8 cellular contexts compared by ENCODE assay signal in the genomic region with DNA sequence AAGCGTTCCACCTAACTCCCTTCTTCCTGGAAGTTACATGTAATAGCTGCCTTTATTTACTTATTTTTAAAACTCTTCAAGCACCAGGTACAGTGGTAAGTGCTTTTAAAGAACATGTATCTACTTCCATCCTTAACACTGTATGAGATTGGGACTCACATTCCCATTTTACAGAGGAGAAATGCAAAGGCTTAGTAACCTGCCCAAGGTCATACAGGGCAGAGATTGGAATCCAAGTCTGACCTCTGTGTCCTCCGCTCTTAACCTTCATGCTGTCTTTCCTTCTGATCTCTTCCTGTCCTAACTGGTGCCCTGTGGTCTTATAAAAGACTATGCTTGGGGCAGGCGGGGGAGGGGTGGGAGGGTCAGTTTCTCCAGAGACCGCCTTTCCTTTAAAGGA. TPM values are rescaled to one million over a fixed set of nuclear protein-coding genes. Genes with fewer than 3 reads are reported as not detected.
A peak's percentile ranks its signal among the peaks of the same experiment; 100 is the strongest.
DNase-seq lines count a peak whose midpoint lies in the region; ATAC-seq, FAIRE-seq and TF ChIP-seq lines count a peak whose summit lies in the region.

No MANE protein-coding gene starts in this region.

- no peaks in the 10 kb centered on the region for H3K36me3 ChIP-seq in HUES64 (ENCODE audit: insufficient read depth, low read length)
- no peaks in the 10 kb centered on the region for H3K36me3 ChIP-seq in muscle layer of duodenum (ENCODE audit: control insufficient read depth in 1 of 2, insufficient read depth in 2 of 2, low read length in 2 of 2)

- H3K9me3 Mint-ChIP-seq in chondrocyte (ENCODE audit: low read depth) = no peaks in the 10 kb centered on the region

- CTCF ChIA-PET in A549 (lab: Yijun Ruan, JAX) = interaction anchor here (1.4 to 6.0 kb wide), 5 partner anchors 10 to 133 kb away, joined by 3 to 33 read pairs (median 11); a partner anchor contains a TSS

- H3K36me3 Mint-ChIP-seq in chondrocyte (ENCODE audit: low read depth) = no peaks in the 10 kb centered on the region

- no peak for TF ChIP-seq POLR2A in A549 (IDR thresholded peaks at IDR 0.05; ENCODE audit: low read length)

- ATAC-seq in A549 (no peak; a peak in 1 of 6 replicates), HG02678 (IDR thresholded peaks at IDR 0.05; ENCODE audit: unreplicated experiment) (no peak), HG02763 (IDR thresholded peaks at IDR 0.05; ENCODE audit: unreplicated experiment) (no peak)

- peak overlapping the region; percentile 96 for H3K9ac ChIP-seq in HUES64 (ENCODE audit: low read depth, low read length)

- H3K9me3 ChIP-seq in A549 (no peaks in the 10 kb centered on the region), HUES64 (ENCODE audit: insufficient read depth, low read depth, low read length) (no peaks in the 10 kb centered on the region), muscle layer of duodenum (ENCODE audit: control insufficient read depth in 1 of 2, low read length in 2 of 2) (no peaks in the 10 kb centered on the region)

- WGBS in A549 (ENCODE audit: missing lambda C conversion rate) = 16% methylated on average over 4 of the region's 4 CpGs
- 33% methylated on average over 3 of the region's 4 CpGs for WGBS in HUES64

- H3K4me2 ChIP-seq in A549 = peak overlapping the region; percentile 95

- POLR2A ChIA-PET in A549 (lab: Yijun Ruan, JAX) = no interaction called here

- TF ChIP-seq RAD21 in A549 (conservative IDR thresholded peaks at IDR 0.05 in 1 of 2, IDR thresholded peaks at IDR 0.05 in 1 of 2) = no peak

- peak overlapping the region; percentile 9 for H3K27ac Mint-ChIP-seq in chondrocyte (ENCODE audit: unreplicated experiment)

- H3K27ac ChIP-seq in A549 = peak overlapping the region; percentile 97 to 98
- H3K27ac ChIP-seq in HUES64 (ENCODE audit: low read depth, low read length) = no peak overlapping the region
- peak overlapping the region; percentile 70 for H3K27ac ChIP-seq in muscle layer of duodenum (ENCODE audit: low read length)

- FAIRE-seq in A549 (lab: Jason Lieb, UNC) = no peak

- peak overlapping the region; percentile 84 for H3K4me3 ChIP-seq in A549
- H3K4me3 ChIP-seq in HUES64 (ENCODE audit: low read length) = peak overlapping the region; percentile 94
- H3K4me3 ChIP-seq in muscle layer of duodenum (ENCODE audit: low read depth in 1 of 2, low read length in 2 of 2) = peak overlapping the region; percentile 83 to 89

- H3K4me1 ChIP-seq in A549 (peaks cover 57% of the 10 kb centered on the region), HUES64 (ENCODE audit: insufficient read depth, low read length) (peaks cover 18% of the 10 kb centered on the region), muscle layer of duodenum (ENCODE audit: control insufficient read depth in 1 of 2, insufficient read depth in 2 of 2, low read length in 2 of 2) (peaks cover 19 to 48% of the 10 kb centered on the region in 2 donors)

- TF ChIP-seq CTCF in A549 (IDR thresholded peaks at IDR 0.05) (no peak), chondrocyte (IDR thresholded peaks at IDR 0.05) (no peak)

- peaks cover 42% of the 10 kb centered on the region for H3K4me1 Mint-ChIP-seq in chondrocyte (ENCODE audit: low read depth)

- peak overlapping the region; percentile 92 for H3K4me3 Mint-ChIP-seq in chondrocyte (ENCODE audit: unreplicated experiment)

- TF ChIP-seq EP300 in A549 (IDR thresholded peaks at IDR 0.05) = no peak

- H3K27me3 ChIP-seq in HUES64 (ENCODE audit: insufficient read depth, low read length) = no peaks in the 10 kb centered on the region
- no peaks in the 10 kb centered on the region for H3K27me3 ChIP-seq in muscle layer of duodenum (ENCODE audit: low read depth, low read length)

- DNase-seq in A549 (ENCODE audit: low read depth in 1 of 2, low spot score in 1 of 2) = no peak
- no peak for DNase-seq in chondrocyte (ENCODE audit: low spot score)
- no peak for DNase-seq in cortex of kidney (lab: John Stamatoyannopoulos, UW)
- no peak for DNase-seq in NCI-H446 treated with DMSO at 0.1 percent for 48 hours (lab: John Stamatoyannopoulos, UW)

- no peaks in the 10 kb centered on the region for H3K27me3 Mint-ChIP-seq in chondrocyte (ENCODE audit: low read depth)

TF ChIP-seq in A549, 52 proteins besides CTCF, POLR2A, EP300 and RAD21:
- TF ChIP-seq CHD2 (IDR thresholded peaks at IDR 0.05; ENCODE audit: low read length, partially characterized antibody) (no peak), ESRRA (IDR thresholded peaks at IDR 0.05; ENCODE audit: borderline replicate concordance, low read length) (peak; percentile 82)

RNA-seq across cellular contexts. Expression of a gene that starts 1.6 kb away (rescaled TPM):
- polyA plus RNA-seq in A549 (2011; rRNA removed) = 82.8 and 88.7 TPM in 2 replicates
- polyA plus RNA-seq in A549 (2012; cell fraction: cytosol; rRNA removed) = 39.0 and 48.5 TPM in 2 replicates
- 23.2 and 34.8 TPM in 2 replicates for polyA plus RNA-seq in A549 (2012; cell fraction: nucleus; rRNA removed)
- 68.1 to 84.0 TPM (median 81.5 TPM) in 3 replicates for polyA plus RNA-seq in A549 (2017; fragmentation: RNase III; extraction: RNeasy Plus Mini Kit Qiagen cat#74134 plus additional on column Dnase treatment)
- 66.0 and 68.4 TPM in 2 replicates for polyA minus RNA-seq in A549 (2011; rRNA and poly(A)+ RNA removed)
- polyA plus RNA-seq in HUES64 (2013, experiment 1 of 2) = 37.2 TPM
- polyA plus RNA-seq in HUES64 (2013, experiment 2 of 2) = 38.5 TPM
- 54.2 to 56.1 TPM (median 55.0 TPM) in 3 replicates for total RNA-seq in chondrocyte
